ENCODE assay signal across 1 cellular context in genomic region chr12:58860050-58860787, GRCh38.
TF ChIP-seq lines count a peak whose summit lies in the region.

No MANE protein-coding gene starts in this region.

TF ChIP-seq in GM23338, 12 proteins besides CTCF, POLR2A, EP300 and RAD21 (continued from another document):
- no peak for TF ChIP-seq ZNF462 (CRISPR knock-in tag; IDR thresholded peaks at IDR 0.05)
- no peak for TF ChIP-seq POLR2AphosphoS5 (IDR thresholded peaks at IDR 0.05; ENCODE audit: low read depth)
TF ChIP-seq in GM23338: peak in this region for 0.
